14 cellular contexts compared by ENCODE assay signal in genomic region chr14:52266782-52267181, GRCh38. TPM values are rescaled to one million over a fixed set of nuclear protein-coding genes. Genes with fewer than 3 reads are reported as not detected.
DNase-seq lines count a peak whose midpoint lies in the region; ATAC-seq and TF ChIP-seq lines count a peak whose summit lies in the region.
"Had no signal": no experiment of that assay in that cellular context is flagged by ENCODE, and none has a peak within 500 bp of the region (broad histone marks: within the 10 kb centered on the region; RNA-seq: fewer than 3 reads in every experiment).

No MANE protein-coding gene starts in this region.

- TF ChIP-seq CTCF in neural progenitor cell (IDR thresholded peaks at IDR 0.05), result no peak

- H3K27me3 ChIP-seq in BLaER1, result peaks cover 41% of the 10 kb centered on the region
- peaks cover 72% of the 10 kb centered on the region for H3K27me3 ChIP-seq in HUES6 (ENCODE audit: control insufficient read depth, insufficient read depth, low read length)
- H3K27me3 ChIP-seq in effector memory CD4-positive, alpha-beta T cell (replicated peaks; ENCODE audit: control insufficient read depth, insufficient read depth, low read length, poor library complexity, severe bottlenecking), result peaks cover 4% of the 10 kb centered on the region
- peaks cover 65% of the 10 kb centered on the region for H3K27me3 ChIP-seq in neural progenitor cell

- H3F3A ChIP-seq in neural progenitor cell (ENCODE audit: low read depth), result no peaks in the 10 kb centered on the region

- no peaks in the 10 kb centered on the region for H3K79me2 ChIP-seq in neural progenitor cell (ENCODE audit: low read depth)

- peaks cover 2% of the 10 kb centered on the region for H3K9me3 Mint-ChIP-seq in neural progenitor cell

- H3K4me3 ChIP-seq in BLaER1 (no peak overlapping the region), HUES6 (ENCODE audit: low read depth, low read length) (peak overlapping the region; percentile 73; the same call in 1 of the 2 replicates), neural progenitor cell (no peak overlapping the region)
- peak overlapping the region; percentile 68 for H3K4me3 ChIP-seq in effector memory CD4-positive, alpha-beta T cell (ENCODE audit: insufficient read depth, low read depth, low read length, poor library complexity, severe bottlenecking)

- H2AFZ ChIP-seq in neural progenitor cell (replicated peaks), result no peak overlapping the region

- ATAC-seq in HG03571 (IDR thresholded peaks at IDR 0.05; ENCODE audit: unreplicated experiment), result no peak
- ATAC-seq in HG02610 (IDR thresholded peaks at IDR 0.05; ENCODE audit: unreplicated experiment), result no peak
- no peak for ATAC-seq in GM21515 (IDR thresholded peaks at IDR 0.05; ENCODE audit: unreplicated experiment)

- H3K36me3 ChIP-seq in BLaER1, result peaks cover 26% of the 10 kb centered on the region
- H3K36me3 ChIP-seq in HUES6 (ENCODE audit: control insufficient read depth, insufficient read depth, low read length), result no peaks in the 10 kb centered on the region
- no peaks in the 10 kb centered on the region for H3K36me3 ChIP-seq in effector memory CD4-positive, alpha-beta T cell (ENCODE audit: control insufficient read depth, insufficient read depth, low read length)
- no peaks in the 10 kb centered on the region for H3K36me3 ChIP-seq in neural progenitor cell

- no peak overlapping the region for H3K27ac ChIP-seq in BLaER1
- H3K27ac ChIP-seq in HUES6 (ENCODE audit: low read depth, low read length), result no peak overlapping the region
- H3K27ac ChIP-seq in effector memory CD4-positive, alpha-beta T cell (ENCODE audit: insufficient read depth, low read length, poor library complexity, severe bottlenecking), result no peak overlapping the region
- no peak overlapping the region for H3K27ac ChIP-seq in neural progenitor cell

- no peaks in the 10 kb centered on the region for H4K20me1 ChIP-seq in BLaER1
- no peaks in the 10 kb centered on the region for H4K20me1 ChIP-seq in neural progenitor cell (ENCODE audit: low read depth)

- peaks cover 67% of the 10 kb centered on the region for H3K9me3 ChIP-seq in BLaER1
- H3K9me3 ChIP-seq in HUES6 (ENCODE audit: control insufficient read depth, insufficient read depth, low read depth, low read length), result no peaks in the 10 kb centered on the region
- H3K9me3 ChIP-seq in effector memory CD4-positive, alpha-beta T cell (ENCODE audit: control insufficient read depth, low read length), result no peaks in the 10 kb centered on the region
- no peaks in the 10 kb centered on the region for H3K9me3 ChIP-seq in neural progenitor cell (ENCODE audit: low read depth)

- H3K9ac ChIP-seq in BLaER1 (no peak overlapping the region), HUES6 (ENCODE audit: low read length) (no peak overlapping the region), neural progenitor cell (no peak overlapping the region)

- peak overlapping the region; percentile 48 for H3K4me3 Mint-ChIP-seq in neural progenitor cell

- no peak overlapping the region for H3K27ac Mint-ChIP-seq in neural progenitor cell

- no peak for DNase-seq in effector memory CD4-positive, alpha-beta T cell
- no peak for DNase-seq in neural progenitor cell (ENCODE audit: low spot score)
- no peak for DNase-seq in 8988T
- DNase-seq: Calu3, hippocampal formation, midbrain, NCI-H2081 had no signal

- no peaks in the 10 kb centered on the region for H3K36me3 Mint-ChIP-seq in neural progenitor cell

- H3K4me2 ChIP-seq in BLaER1 (peak overlapping the region; percentile 57; the same call in 1 of the 2 replicates), neural progenitor cell (peak overlapping the region; percentile 94)

- H3K4me1 ChIP-seq in BLaER1 (peaks cover 22% of the 10 kb centered on the region), HUES6 (ENCODE audit: control insufficient read depth, insufficient read depth, low read length) (peaks cover 4% of the 10 kb centered on the region; the same call in 1 of the 2 replicates), neural progenitor cell (no peaks in the 10 kb centered on the region)
- H3K4me1 ChIP-seq in effector memory CD4-positive, alpha-beta T cell (ENCODE audit: control insufficient read depth, insufficient read depth, low read length, poor library complexity, severe bottlenecking), result peaks cover 33% of the 10 kb centered on the region

- peaks cover 11% of the 10 kb centered on the region for H3K4me1 Mint-ChIP-seq in neural progenitor cell

- H3K27me3 Mint-ChIP-seq in neural progenitor cell (ENCODE audit: insufficient read depth, low read depth), result peaks cover 46% of the 10 kb centered on the region

RNA-seq across cellular contexts. Expression of gene PTGDR, which starts 0.7 kb away (rescaled TPM):
- total RNA-seq in neural progenitor cell (ENCODE audit: low replicate concordance), result 0.58 and 0.71 TPM in 2 replicates
- total RNA-seq: Calu3, dermis microvascular lymphatic vessel endothelial cell, HT-29 had no signal

RNA-seq across cellular contexts. Expression of gene PTGER2, which starts 47.3 kb away (rescaled TPM):
- not detected in 2 replicates for total RNA-seq in neural progenitor cell (ENCODE audit: low replicate concordance)
- total RNA-seq: Calu3, dermis microvascular lymphatic vessel endothelial cell, HT-29 had no signal

Comparison
In these comparisons a context has a peak if more than half of its experiments do, and no peak if none do; other contexts are left out.
1. H3K4me3 ChIP-seq: peak in HUES6 (single experiment) and effector memory CD4-positive, alpha-beta T cell (single experiment); none in BLaER1 (single experiment) and neural progenitor cell (single experiment).